In genomic region chr1:19336543-19336942, GRCh38 we compare ENCODE assay signal across 11 cellular contexts. TPM values are rescaled to one million over a fixed set of nuclear protein-coding genes. Genes with fewer than 3 reads are reported as not detected.
DNase-seq lines count a peak whose midpoint lies in the region; ATAC-seq and TF ChIP-seq lines count a peak whose summit lies in the region.
"Had no signal": no experiment of that assay in that cellular context is flagged by ENCODE, and none has a peak within 500 bp of the region (broad histone marks: within the 10 kb centered on the region; RNA-seq: fewer than 3 reads in every experiment).

No MANE protein-coding gene starts in this region.

- no peak overlapping the region for H4K8ac ChIP-seq in trophoblast cell (ENCODE audit: low read depth, low read length)

- no peak overlapping the region for H3K9ac ChIP-seq in trophoblast cell (ENCODE audit: low read length)

- no CpG with 5 or more reads among the region's 7 CpGs for WGBS in trophoblast cell (ENCODE audit: extremely low coverage, insufficient coverage, insufficient read length)

- H3K18ac ChIP-seq in trophoblast cell (ENCODE audit: low read length): peak overlapping the region; percentile 27

- no peak for TF ChIP-seq POLR2A in GM18505 (IDR thresholded peaks at IDR 0.05; ENCODE audit: borderline replicate concordance, extremely low read depth, insufficient read depth, insufficient read length)

- H3K4me1 ChIP-seq in trophoblast cell (ENCODE audit: control insufficient read depth in 1 of 2, insufficient read depth in 2 of 2, low read length in 2 of 2): peaks cover 27 to 35% of the 10 kb centered on the region in 2 experiments

- 0 out of 2 replicates have a peak overlapping the region, but pooled peaks have one; percentile 4 for H3K27ac ChIP-seq in 22Rv1
- peak overlapping the region; percentile 79 for H3K27ac ChIP-seq in trophoblast cell (ENCODE audit: low read depth, low read length)
- H3K27ac ChIP-seq: suprapubic skin had no signal

- no peaks in the 10 kb centered on the region for H3K27me3 Mint-ChIP-seq in activated T-helper 2 cell treated with anti-CD3 and anti-CD28 coated beads, Interferon-gamma antibody, Interleukin-2, Interleukin-4, amounts not matched to agents 10 μg/mL and 5 μg/mL and 100 μg/mL, durations not matched to agents 14 hours and 24 hours and 36 hours (ENCODE audit: low read depth)

- H3K79me2 ChIP-seq in trophoblast cell (ENCODE audit: control insufficient read depth, insufficient read depth, low read length, poor library complexity): no peaks in the 10 kb centered on the region

- H2BK120ac ChIP-seq in trophoblast cell (ENCODE audit: insufficient read depth, low read length, poor library complexity): peak overlapping the region; percentile 4

- peaks cover 32% of the 10 kb centered on the region for H3K36me3 Mint-ChIP-seq in activated T-helper 2 cell treated with anti-CD3 and anti-CD28 coated beads, Interferon-gamma antibody, Interleukin-2, Interleukin-4, amounts not matched to agents 10 μg/mL and 5 μg/mL and 100 μg/mL, durations not matched to agents 14 hours and 24 hours and 36 hours (ENCODE audit: low read depth)

- peak; percentile 64 for DNase-seq in HPDE6-E6E7 (ENCODE audit: extremely low spot score)
- DNase-seq in activated T-helper 2 cell treated with anti-CD3 and anti-CD28 coated beads, Interferon-gamma antibody, Interleukin-2, Interleukin-4, amounts not matched to agents 10 μg/mL and 5 μg/mL and 100 μg/mL, durations not matched to agents 14 hours and 24 hours and 36 hours (ENCODE audit: low spot score): no peak
- peak; percentile 23 to 49 for DNase-seq in trophoblast cell
- no peak for DNase-seq in DMS79 treated with DMSO at 0.1 percent for 48 hours (lab: John Stamatoyannopoulos, UW)
- DNase-seq in NOMO-1 treated with DMSO at 0.1 percent for 48 hours (lab: John Stamatoyannopoulos, UW; ENCODE audit: unreplicated experiment): no peak
- DNase-seq: aorta, NCI-H2107 had no signal

- no peak overlapping the region for H3K4me2 ChIP-seq in trophoblast cell (ENCODE audit: low read length)

- H3K79me1 ChIP-seq in trophoblast cell (ENCODE audit: low read length): peaks cover 11% of the 10 kb centered on the region

- no peaks in the 10 kb centered on the region for H3K9me3 Mint-ChIP-seq in activated T-helper 2 cell treated with anti-CD3 and anti-CD28 coated beads, Interferon-gamma antibody, Interleukin-2, Interleukin-4, amounts not matched to agents 10 μg/mL and 5 μg/mL and 100 μg/mL, durations not matched to agents 14 hours and 24 hours and 36 hours

- H3K4me3 Mint-ChIP-seq in activated T-helper 2 cell treated with anti-CD3 and anti-CD28 coated beads, Interferon-gamma antibody, Interleukin-2, Interleukin-4, amounts not matched to agents 10 μg/mL and 5 μg/mL and 100 μg/mL, durations not matched to agents 14 hours and 24 hours and 36 hours (ENCODE audit: low read depth): no peak overlapping the region

- no peak overlapping the region for H2BK5ac ChIP-seq in trophoblast cell (ENCODE audit: low read depth, low read length, poor library complexity)

- peak overlapping the region; percentile 78 for H3K27ac Mint-ChIP-seq in activated T-helper 2 cell treated with anti-CD3 and anti-CD28 coated beads, Interferon-gamma antibody, Interleukin-2, Interleukin-4, amounts not matched to agents 10 μg/mL and 5 μg/mL and 100 μg/mL, durations not matched to agents 14 hours and 24 hours and 36 hours

- H3K9me3 ChIP-seq in trophoblast cell (ENCODE audit: insufficient read depth, low read depth, low read length): peaks cover 1% of the 10 kb centered on the region
- H3K9me3 ChIP-seq: suprapubic skin had no signal

- peak overlapping the region; percentile 23 for H2BK12ac ChIP-seq in trophoblast cell (ENCODE audit: low read length)

- no peaks in the 10 kb centered on the region for H3K27me3 ChIP-seq in trophoblast cell (ENCODE audit: insufficient read depth, low read length)
- H3K27me3 ChIP-seq: suprapubic skin had no signal

- no peak overlapping the region for H4K12ac ChIP-seq in trophoblast cell (ENCODE audit: low read depth, low read length)

- H3K14ac ChIP-seq in trophoblast cell (ENCODE audit: low read length): no peak overlapping the region

- H3K4me1 Mint-ChIP-seq in activated T-helper 2 cell treated with anti-CD3 and anti-CD28 coated beads, Interferon-gamma antibody, Interleukin-2, Interleukin-4, amounts not matched to agents 10 μg/mL and 5 μg/mL and 100 μg/mL, durations not matched to agents 14 hours and 24 hours and 36 hours (ENCODE audit: low read depth): peaks cover 17% of the 10 kb centered on the region

- no peak overlapping the region for H3K4ac ChIP-seq in trophoblast cell (ENCODE audit: low read depth, low read length)

- H2AFZ ChIP-seq in trophoblast cell (ENCODE audit: insufficient read depth, low read length, poor library complexity): no peak overlapping the region

- no peak for ATAC-seq in HG03280 (IDR thresholded peaks at IDR 0.05; ENCODE audit: unreplicated experiment)
- no peak for ATAC-seq in GM18505 (IDR thresholded peaks at IDR 0.05; ENCODE audit: unreplicated experiment)

- intact Hi-C loops in activated T-helper 2 cell treated with anti-CD3 and anti-CD28 coated beads, Interferon-gamma antibody, Interleukin-2, Interleukin-4, amounts not matched to agents 10 μg/mL and 5 μg/mL and 100 μg/mL, durations not matched to agents 14 hours and 24 hours and 36 hours (cut with micrococcal nuclease): no loop called here

- TF ChIP-seq CTCF in 22Rv1 (IDR thresholded peaks at IDR 0.05): no peak

- peaks cover 12 to 19% of the 10 kb centered on the region in 2 experiments for H3K36me3 ChIP-seq in trophoblast cell (ENCODE audit: control insufficient read depth in 1 of 2, insufficient read depth in 2 of 2, low read length in 2 of 2)

- no peak overlapping the region for H3K23ac ChIP-seq in trophoblast cell (ENCODE audit: low read length)

- peak overlapping the region; percentile 56 for H4K91ac ChIP-seq in trophoblast cell (ENCODE audit: low read depth, low read length)

- H3K4me3 ChIP-seq in trophoblast cell (ENCODE audit: low read depth, low read length): no peak overlapping the region
- H3K4me3 ChIP-seq: suprapubic skin had no signal

- H2AK5ac ChIP-seq in trophoblast cell (ENCODE audit: low read length): no peak overlapping the region

RNA-seq across cellular contexts. Expression of gene SLC66A1, which starts 24.4 kb away (rescaled TPM):
- 10.6 and 12.1 TPM in 2 replicates for total RNA-seq in activated T-helper 2 cell treated with anti-CD3 and anti-CD28 coated beads, Interferon-gamma antibody, Interleukin-2, Interleukin-4, amounts not matched to agents 10 μg/mL and 5 μg/mL and 100 μg/mL, durations not matched to agents 14 hours and 24 hours and 36 hours
- 20.1 and 20.3 TPM in 2 replicates for polyA plus RNA-seq in trophoblast cell (2013)

RNA-seq across cellular contexts. Expression of gene AKR7A2, which starts 24.6 kb away (rescaled TPM):
- 34.3 and 38.8 TPM in 2 replicates for total RNA-seq in activated T-helper 2 cell treated with anti-CD3 and anti-CD28 coated beads, Interferon-gamma antibody, Interleukin-2, Interleukin-4, amounts not matched to agents 10 μg/mL and 5 μg/mL and 100 μg/mL, durations not matched to agents 14 hours and 24 hours and 36 hours
- polyA plus RNA-seq in trophoblast cell (2013): 60.1 and 60.6 TPM in 2 replicates

RNA-seq across cellular contexts. Expression of gene AKR7A3, which starts 48.0 kb away (rescaled TPM):
- total RNA-seq in activated T-helper 2 cell treated with anti-CD3 and anti-CD28 coated beads, Interferon-gamma antibody, Interleukin-2, Interleukin-4, amounts not matched to agents 10 μg/mL and 5 μg/mL and 100 μg/mL, durations not matched to agents 14 hours and 24 hours and 36 hours: 1.4 and 2.1 TPM in 2 replicates
- 0.40 TPM in 2 replicates for polyA plus RNA-seq in trophoblast cell (2013)

Comparison
In these comparisons a context has a peak if more than half of its experiments do, and no peak if none do; other contexts are left out.
1. DNase-seq: peak in HPDE6-E6E7 (single experiment) and trophoblast cell (2 of 2); none in activated T-helper 2 cell treated with anti-CD3 and anti-CD28 coated beads, Interferon-gamma antibody, Interleukin-2, Interleukin-4, amounts not matched to agents 10 μg/mL and 5 μg/mL and 100 μg/mL, durations not matched to agents 14 hours and 24 hours and 36 hours (single experiment), DMS79 treated with DMSO at 0.1 percent for 48 hours (single experiment) and NOMO-1 treated with DMSO at 0.1 percent for 48 hours (single experiment).